ENCODE assay signal across 8 cellular contexts in the genomic region with DNA sequence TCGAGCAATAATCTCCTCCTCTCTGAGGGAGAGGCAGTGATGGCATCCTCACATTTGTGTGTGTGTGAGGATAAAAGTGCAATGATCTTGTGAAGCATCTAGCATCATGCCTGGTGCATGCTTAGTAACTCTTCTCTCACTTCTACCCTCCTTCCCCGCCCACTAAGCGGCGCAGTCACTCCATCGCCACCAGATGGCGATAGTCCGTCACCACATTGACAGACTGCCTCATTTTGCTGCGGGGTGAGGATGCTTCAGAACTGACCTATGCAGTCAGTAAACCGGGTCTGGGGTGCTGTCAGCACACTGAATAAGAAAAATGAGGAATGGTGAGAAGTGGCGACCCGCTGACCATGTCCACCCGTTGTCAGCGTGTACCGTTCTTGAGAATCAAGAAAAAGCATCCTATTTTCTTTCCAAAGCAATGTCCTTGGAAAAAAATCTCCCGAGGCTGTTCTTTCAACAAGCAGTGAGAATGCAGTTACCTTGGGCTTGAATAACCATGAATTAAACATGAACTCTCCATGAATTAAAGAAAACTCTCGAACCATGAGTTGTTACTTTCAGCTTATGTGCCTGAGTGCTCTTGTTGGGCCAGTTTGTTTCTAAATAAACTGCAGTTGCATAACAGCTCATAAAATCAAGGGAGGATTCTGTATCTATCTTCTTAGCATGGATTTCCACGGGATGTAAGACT. TPM values are rescaled to one million over a fixed set of nuclear protein-coding genes. Genes with fewer than 3 reads are reported as not detected.
DNase-seq lines count a peak whose midpoint lies in the region; ATAC-seq, FAIRE-seq and TF ChIP-seq lines count a peak whose summit lies in the region.

No MANE protein-coding gene starts in this region.

- intact Hi-C loops in left ventricle myocardium inferior (cut with micrococcal nuclease): no loop called here

- no peaks in the 10 kb centered on the region for H3K36me3 ChIP-seq in left ventricle myocardium inferior

- H3K4me3 ChIP-seq in left ventricle myocardium inferior (no peak overlapping the region), retinal pigment epithelial cell (ENCODE audit: low read length) (no peak overlapping the region)

- H3K27ac ChIP-seq in left ventricle myocardium inferior (replicated peaks): no peak overlapping the region

- peak; percentile 99 for FAIRE-seq in GM12891 (lab: Jason Lieb, UNC)

- no peaks in the 10 kb centered on the region for H3K9me3 ChIP-seq in left ventricle myocardium inferior (replicated peaks)

- DNase-seq in GM12891 (ENCODE audit: insufficient read length, low spot score): peak; percentile 68
- peak; percentile 65 for DNase-seq in NCI-H1105 treated with DMSO at 0.1 percent for 48 hours (lab: John Stamatoyannopoulos, UW)
- DNase-seq in T-helper 2 cell: peak; percentile 26 to 71 (median 50)
- peak; percentile 50 for DNase-seq in amniotic stem cell (lab: John Stamatoyannopoulos, UW)
- DNase-seq in left ventricle myocardium inferior: peak; percentile 53
- DNase-seq in retinal pigment epithelial cell (ENCODE audit: low read depth): no peak

- H3K4me1 ChIP-seq in left ventricle myocardium inferior: peaks cover 14% of the 10 kb centered on the region

- ATAC-seq in HG02642 (IDR thresholded peaks at IDR 0.05; ENCODE audit: poor library complexity, unreplicated experiment) (peak; percentile 96), HG03139 (IDR thresholded peaks at IDR 0.05; ENCODE audit: unreplicated experiment) (no peak)

- no peak for TF ChIP-seq POLR2A in GM12891 (IDR thresholded peaks at IDR 0.05; ENCODE audit: low read depth, low read length)

- TF ChIP-seq CTCF in left ventricle myocardium inferior (IDR thresholded peaks at IDR 0.05; ENCODE audit: borderline replicate concordance) (peak; percentile 96), retinal pigment epithelial cell (conservative IDR thresholded peaks at IDR 0.05; ENCODE audit: low read depth, low read length) (peak; percentile 99)

- no peaks in the 10 kb centered on the region for H3K27me3 ChIP-seq in left ventricle myocardium inferior (ENCODE audit: low read depth)

TF ChIP-seq in GM12891, 5 proteins besides CTCF, POLR2A, EP300 and RAD21:
- TF ChIP-seq TAF1 (IDR thresholded peaks at IDR 0.05; ENCODE audit: low read depth, low read length) (no peak), POLR2AphosphoS5 (IDR thresholded peaks at IDR 0.05; ENCODE audit: low read depth, low read length) (no peak), PAX5 (IDR thresholded peaks at IDR 0.05; ENCODE audit: insufficient read depth, low read length, severe bottlenecking) (no peak), POU2F2 (IDR thresholded peaks at IDR 0.05; ENCODE audit: low read depth, low read length) (no peak), SPI1 (IDR thresholded peaks at IDR 0.05; ENCODE audit: low read depth, low read length) (no peak)

RNA-seq across cellular contexts. Expression of a gene that starts 37.3 kb away (rescaled TPM):
- polyA plus RNA-seq in GM12891 (2012; ENCODE audit: low read depth, missing spikeins): 9.4 TPM
- total RNA-seq in left ventricle myocardium inferior: 8.6 TPM
